In the genomic region with DNA sequence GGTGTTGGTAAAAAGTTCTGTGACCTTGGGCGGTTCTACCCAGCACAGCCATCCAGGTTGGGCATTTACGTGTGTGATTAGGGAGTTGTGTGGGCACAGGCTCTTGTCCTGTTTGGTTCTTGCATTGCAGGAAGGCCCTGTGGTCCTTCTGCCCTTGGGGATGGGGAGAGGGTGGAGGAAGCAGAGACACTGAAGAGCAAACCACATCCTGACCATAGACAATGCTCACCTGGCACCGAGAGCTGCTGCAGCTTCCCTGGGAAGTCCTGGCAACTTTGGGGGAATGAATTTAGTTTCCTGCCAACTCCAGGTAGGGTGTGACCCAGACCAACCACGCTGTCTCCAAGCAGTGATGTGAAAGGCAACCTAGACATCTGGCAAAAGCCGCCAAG, we compare ENCODE assay signal across 18 cellular contexts.
"Had no signal": no experiment of that assay in that cellular context is flagged by ENCODE, and none has a peak within 500 bp of the region (broad histone marks: within the 10 kb centered on the region; RNA-seq: fewer than 3 reads in every experiment).

No MANE protein-coding gene starts in this region.

- H3K36me3 ChIP-seq: colonic mucosa, heart left ventricle, ovary, SJSA1, tibial nerve had no signal

- H3K4me1 ChIP-seq: colonic mucosa, heart left ventricle, SJSA1, tibial nerve had no signal

- H3K27ac Mint-ChIP-seq: nephron progenitor cell had no signal

- H3K4me3 Mint-ChIP-seq: nephron progenitor cell had no signal

- H3K4me3 ChIP-seq: colonic mucosa, heart left ventricle, mucosa of descending colon, ovary, SJSA1, tibial nerve had no signal

- H3K27me3 ChIP-seq: ovary had no signal

- H3K9me3 ChIP-seq: colonic mucosa, heart left ventricle, mucosa of descending colon, ovary, SJSA1 had no signal

- ATAC-seq: heart left ventricle, left colon, mucosa of descending colon had no signal

- H3K27ac ChIP-seq: colonic mucosa, heart left ventricle, ovary, SJSA1, tibial nerve, VCaP had no signal

- DNase-seq: activated CD4-positive, alpha-beta T cell treated with anti-CD3 and anti-CD28 coated beads for 4 hours; activated naive CD4-positive, alpha-beta T cell; activated T-cell treated with anti-CD3 and anti-CD28 coated beads, Interleukin-2, amount 50 U/mL, for 48 hours; caudate nucleus; colonic mucosa; effector CD4-positive, alpha-beta T cell; foreskin melanocyte; heart left ventricle; mammary epithelial cell; mucosa of descending colon; nephron progenitor cell; stimulated activated CD4-positive, alpha-beta T cell treated with anti-CD3 and anti-CD28 coated beads, Interleukin-4, amount 100 ng/mL, for 24 hours; SW 1271 had no signal

- H3K4me1 Mint-ChIP-seq: nephron progenitor cell had no signal
